Comparison of ENCODE assay signal across 9 cellular contexts in the genomic region with DNA sequence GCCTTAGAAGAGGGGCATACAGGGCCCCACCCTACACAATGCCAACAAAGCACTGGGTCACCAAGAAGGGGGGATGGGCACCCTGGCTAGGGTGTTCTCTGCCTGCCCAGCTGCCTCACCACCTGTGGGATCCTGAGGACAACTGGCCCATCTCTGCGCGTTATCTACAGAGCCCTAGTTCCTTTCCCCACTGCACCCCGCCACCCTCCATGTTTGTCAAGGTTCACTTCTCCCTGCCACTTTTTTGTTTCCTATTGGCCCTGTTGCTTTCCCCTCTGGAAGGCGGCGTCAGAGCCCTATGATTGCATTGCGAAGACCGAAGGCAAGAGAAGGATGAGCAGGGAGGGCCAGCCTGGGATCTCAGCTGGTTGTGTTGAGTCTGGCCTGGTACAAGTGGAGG. TPM values are rescaled to one million over a fixed set of nuclear protein-coding genes. Genes with fewer than 3 reads are reported as not detected.
DNase-seq lines count a peak whose midpoint lies in the region; ATAC-seq and TF ChIP-seq lines count a peak whose summit lies in the region.
"Had no signal": no experiment of that assay in that cellular context is flagged by ENCODE, and none has a peak within 500 bp of the region (broad histone marks: within the 10 kb centered on the region; RNA-seq: fewer than 3 reads in every experiment).

No MANE protein-coding gene starts in this region.

- no peak for TF ChIP-seq CTCF in tibial artery (IDR thresholded peaks at IDR 0.05)

- H3K4me3 Mint-ChIP-seq in activated naive CD4-positive, alpha-beta T cell treated with anti-CD3 and anti-CD28 coated beads for 36 hours, result peak overlapping the region; percentile 90
- peak overlapping the region; percentile 41 for H3K4me3 Mint-ChIP-seq in activated T-helper 2 cell treated with anti-CD3 and anti-CD28 coated beads, Interferon-gamma antibody, Interleukin-2, Interleukin-4, amounts not matched to agents 10 μg/mL and 5 μg/mL and 100 μg/mL, durations not matched to agents 14 hours and 24 hours and 36 hours (ENCODE audit: low read depth)
- peak overlapping the region; percentile 92 for H3K4me3 Mint-ChIP-seq in memory B cell

- H3K9me3 Mint-ChIP-seq in activated naive CD4-positive, alpha-beta T cell treated with anti-CD3 and anti-CD28 coated beads for 36 hours, result no peaks in the 10 kb centered on the region
- no peaks in the 10 kb centered on the region for H3K9me3 Mint-ChIP-seq in activated T-helper 2 cell treated with anti-CD3 and anti-CD28 coated beads, Interferon-gamma antibody, Interleukin-2, Interleukin-4, amounts not matched to agents 10 μg/mL and 5 μg/mL and 100 μg/mL, durations not matched to agents 14 hours and 24 hours and 36 hours
- H3K9me3 Mint-ChIP-seq in memory B cell, result no peaks in the 10 kb centered on the region

- no peaks in the 10 kb centered on the region for H3K36me3 ChIP-seq in tibial artery

- ATAC-seq in memory B cell (ENCODE audit: low read depth) (no peak), GM18868 (IDR thresholded peaks at IDR 0.05; ENCODE audit: unreplicated experiment) (no peak)

- peaks cover 0 to 77% (median 66%) of the 10 kb centered on the region in 4 donors for H3K4me1 ChIP-seq in tibial artery

- H3K27ac ChIP-seq in tibial artery, result peak overlapping the region; percentile 55 to 87

- H3K27me3 ChIP-seq in tibial artery, result no peaks in the 10 kb centered on the region

- H3K9me3 ChIP-seq in tibial artery, result no peaks in the 10 kb centered on the region

- H3K36me3 Mint-ChIP-seq in activated naive CD4-positive, alpha-beta T cell treated with anti-CD3 and anti-CD28 coated beads for 36 hours (ENCODE audit: low read depth), result no peaks in the 10 kb centered on the region
- peaks cover 5% of the 10 kb centered on the region for H3K36me3 Mint-ChIP-seq in activated T-helper 2 cell treated with anti-CD3 and anti-CD28 coated beads, Interferon-gamma antibody, Interleukin-2, Interleukin-4, amounts not matched to agents 10 μg/mL and 5 μg/mL and 100 μg/mL, durations not matched to agents 14 hours and 24 hours and 36 hours (ENCODE audit: low read depth)
- H3K36me3 Mint-ChIP-seq in memory B cell, result no peaks in the 10 kb centered on the region

- CTCF ChIA-PET in activated naive CD4-positive, alpha-beta T cell treated with anti-CD3 and anti-CD28 coated beads for 36 hours (lab: Charles Lee), result interaction anchor here (0.6 to 20.0 kb wide), 11 partner anchors 6 to 1831 kb away, joined by 3 to 728 read pairs (median 6); partner anchors contain the start of gene ENDOU

- H3K27ac Mint-ChIP-seq in activated naive CD4-positive, alpha-beta T cell treated with anti-CD3 and anti-CD28 coated beads for 36 hours, result no peak overlapping the region
- H3K27ac Mint-ChIP-seq in activated T-helper 2 cell treated with anti-CD3 and anti-CD28 coated beads, Interferon-gamma antibody, Interleukin-2, Interleukin-4, amounts not matched to agents 10 μg/mL and 5 μg/mL and 100 μg/mL, durations not matched to agents 14 hours and 24 hours and 36 hours, result no peak overlapping the region
- no peak overlapping the region for H3K27ac Mint-ChIP-seq in memory B cell

- intact Hi-C loops in activated naive CD4-positive, alpha-beta T cell treated with anti-CD3 and anti-CD28 coated beads for 36 hours (cut with micrococcal nuclease), result loop anchor here (5.0 kb wide), 1 partner anchor 122 kb away; no protein-coding TSS in a partner anchor
- intact Hi-C loops in activated T-helper 2 cell treated with anti-CD3 and anti-CD28 coated beads, Interferon-gamma antibody, Interleukin-2, Interleukin-4, amounts not matched to agents 10 μg/mL and 5 μg/mL and 100 μg/mL, durations not matched to agents 14 hours and 24 hours and 36 hours (cut with micrococcal nuclease), result no loop called here
- intact Hi-C loops in tibial artery (cut with DNase I; ENCODE audit: low total_unique reads), result loop anchor here (5.0 kb wide), 2 partner anchors 32 to 57 kb away; no protein-coding TSS in a partner anchor

- H3K27me3 Mint-ChIP-seq in activated naive CD4-positive, alpha-beta T cell treated with anti-CD3 and anti-CD28 coated beads for 36 hours (ENCODE audit: low read depth), result no peaks in the 10 kb centered on the region
- peaks cover 10% of the 10 kb centered on the region for H3K27me3 Mint-ChIP-seq in activated T-helper 2 cell treated with anti-CD3 and anti-CD28 coated beads, Interferon-gamma antibody, Interleukin-2, Interleukin-4, amounts not matched to agents 10 μg/mL and 5 μg/mL and 100 μg/mL, durations not matched to agents 14 hours and 24 hours and 36 hours (ENCODE audit: low read depth)
- no peaks in the 10 kb centered on the region for H3K27me3 Mint-ChIP-seq in memory B cell

- H3K4me1 Mint-ChIP-seq in activated naive CD4-positive, alpha-beta T cell treated with anti-CD3 and anti-CD28 coated beads for 36 hours (ENCODE audit: low read depth), result peaks cover 35% of the 10 kb centered on the region
- H3K4me1 Mint-ChIP-seq in activated T-helper 2 cell treated with anti-CD3 and anti-CD28 coated beads, Interferon-gamma antibody, Interleukin-2, Interleukin-4, amounts not matched to agents 10 μg/mL and 5 μg/mL and 100 μg/mL, durations not matched to agents 14 hours and 24 hours and 36 hours (ENCODE audit: low read depth), result peaks cover 38% of the 10 kb centered on the region
- peaks cover 29% of the 10 kb centered on the region for H3K4me1 Mint-ChIP-seq in memory B cell

- DNase-seq in activated naive CD4-positive, alpha-beta T cell treated with anti-CD3 and anti-CD28 coated beads for 36 hours, result no peak
- no peak for DNase-seq in activated naive CD4-positive, alpha-beta T cell treated with anti-CD3 and anti-CD28 coated beads, Interleukin-2, amount 50 U/mL, for 16 hours
- no peak for DNase-seq in activated T-helper 2 cell treated with anti-CD3 and anti-CD28 coated beads, Interferon-gamma antibody, Interleukin-2, Interleukin-4, amounts not matched to agents 10 μg/mL and 5 μg/mL and 100 μg/mL, durations not matched to agents 14 hours and 24 hours and 36 hours (ENCODE audit: low spot score)
- DNase-seq in memory B cell (ENCODE audit: low spot score in 2 of 2), result no peak
- DNase-seq in tibial artery, result no peak
- no peak for DNase-seq in NOMO-1 (lab: John Stamatoyannopoulos, UW; ENCODE audit: unreplicated experiment in 2 of 2)
- DNase-seq in activated effector memory CD4-positive, alpha-beta T cell treated with anti-CD3 and anti-CD28 coated beads, Interleukin-2, amount 50 U/mL, for 16 hours, result no peak
- DNase-seq: islet precursor cell had no signal

- no peak overlapping the region for H3K4me3 ChIP-seq in tibial artery

RNA-seq across cellular contexts. Expression of gene SLC48A1, which starts 1.6 kb away (rescaled TPM):
- 10 to 100 TPM; 16.6 to 21.0 TPM for total RNA-seq in activated naive CD4-positive, alpha-beta T cell treated with anti-CD3 and anti-CD28 coated beads for 36 hours
- total RNA-seq in activated T-helper 2 cell treated with anti-CD3 and anti-CD28 coated beads, Interferon-gamma antibody, Interleukin-2, Interleukin-4, amounts not matched to agents 10 μg/mL and 5 μg/mL and 100 μg/mL, durations not matched to agents 14 hours and 24 hours and 36 hours, result 7.3 and 7.4 TPM in 2 replicates

RNA-seq across cellular contexts. Expression of gene RAPGEF3, which starts 16.0 kb away (rescaled TPM):
- 1 to 10 TPM; 1.5 to 1.6 TPM for total RNA-seq in activated naive CD4-positive, alpha-beta T cell treated with anti-CD3 and anti-CD28 coated beads for 36 hours
- total RNA-seq in activated T-helper 2 cell treated with anti-CD3 and anti-CD28 coated beads, Interferon-gamma antibody, Interleukin-2, Interleukin-4, amounts not matched to agents 10 μg/mL and 5 μg/mL and 100 μg/mL, durations not matched to agents 14 hours and 24 hours and 36 hours, result 1.8 and 2.7 TPM in 2 replicates

RNA-seq across cellular contexts. Expression of gene HDAC7, which starts 45.0 kb away (rescaled TPM):
- 100 to 1,000 TPM; 272 to 289 TPM for total RNA-seq in activated naive CD4-positive, alpha-beta T cell treated with anti-CD3 and anti-CD28 coated beads for 36 hours
- 251 and 253 TPM in 2 replicates for total RNA-seq in activated T-helper 2 cell treated with anti-CD3 and anti-CD28 coated beads, Interferon-gamma antibody, Interleukin-2, Interleukin-4, amounts not matched to agents 10 μg/mL and 5 μg/mL and 100 μg/mL, durations not matched to agents 14 hours and 24 hours and 36 hours

RNA-seq across cellular contexts. Expression of gene ENDOU, which starts 49.4 kb away (rescaled TPM):
- under 1 TPM in 1 of 2 experiments, not detected in 1; 0.15 TPM for total RNA-seq in activated naive CD4-positive, alpha-beta T cell treated with anti-CD3 and anti-CD28 coated beads for 36 hours
- not detected in 2 replicates for total RNA-seq in activated T-helper 2 cell treated with anti-CD3 and anti-CD28 coated beads, Interferon-gamma antibody, Interleukin-2, Interleukin-4, amounts not matched to agents 10 μg/mL and 5 μg/mL and 100 μg/mL, durations not matched to agents 14 hours and 24 hours and 36 hours

Comparison
In these comparisons a context has a peak if more than half of its experiments do, and no peak if none do; other contexts are left out.
1. H3K4me3 Mint-ChIP-seq: peak in every context shown above with its lines; median percentile 92 in memory B cell; 90 in activated naive CD4-positive, alpha-beta T cell treated with anti-CD3 and anti-CD28 coated beads for 36 hours; 41 in activated T-helper 2 cell treated with anti-CD3 and anti-CD28 coated beads, Interferon-gamma antibody, Interleukin-2, Interleukin-4, amounts not matched to agents 10 μg/mL and 5 μg/mL and 100 μg/mL, durations not matched to agents 14 hours and 24 hours and 36 hours.